In genomic region chr1:22005261-22006149, GRCh38 we compare ENCODE assay signal across 8 cellular contexts. TPM values are rescaled to one million over a fixed set of nuclear protein-coding genes. Genes with fewer than 3 reads are reported as not detected.
DNase-seq lines count a peak whose midpoint lies in the region; FAIRE-seq and TF ChIP-seq lines count a peak whose summit lies in the region.
"Not testable (repeated sequence)": the region's sequence is repeated elsewhere in the genome, so short reads cannot be mapped to it uniquely, and the experiment has no call there.

No MANE protein-coding gene starts in this region.

- dilution Hi-C loops in endothelial cell of umbilical vein (cut with MboI; ENCODE audit: extremely low pct_ligation_motif_present, low sequenced_read_pairs): not testable (repeated sequence)

- not testable (repeated sequence) for H3K36me3 Mint-ChIP-seq in activated naive CD4-positive, alpha-beta T cell treated with anti-CD3 and anti-CD28 coated beads for 36 hours (ENCODE audit: low read depth)

- intact Hi-C loops in A673 (cut with micrococcal nuclease; ENCODE audit: unreplicated experiment); activated naive CD4-positive, alpha-beta T cell treated with anti-CD3 and anti-CD28 coated beads for 36 hours (cut with micrococcal nuclease); endothelial cell of umbilical vein (cut with micrococcal nuclease): not testable (repeated sequence)

- not testable (repeated sequence) for H2AFZ ChIP-seq in endothelial cell of umbilical vein (ENCODE audit: low read depth, low read length)

- not testable (repeated sequence) for H3K36me3 ChIP-seq in A673 (ENCODE audit: insufficient read depth, low read length, poor library complexity, severe bottlenecking); endothelial cell of umbilical vein (ENCODE audit: control insufficient read depth in 2 of 2, extremely low read depth in 1 of 2, insufficient read depth in 2 of 2, low read length in 2 of 2); kidney epithelial cell (ENCODE audit: control insufficient read depth, insufficient read depth, low read length)

- H4K20me1 ChIP-seq in endothelial cell of umbilical vein (replicated peaks; ENCODE audit: control insufficient read depth, extremely low read depth, insufficient read depth, low read length): not testable (repeated sequence)

- H3K9ac ChIP-seq in endothelial cell of umbilical vein (replicated peaks; ENCODE audit: extremely low read depth, insufficient read depth, low read length): not testable (repeated sequence)

- not testable (repeated sequence) for H3K4me1 ChIP-seq in A673 (ENCODE audit: insufficient read depth, low read length, poor library complexity, severe bottlenecking); endothelial cell of umbilical vein (ENCODE audit: control insufficient read depth, extremely low read depth, insufficient read depth, low read length)

- not testable (repeated sequence) for TF ChIP-seq POLR2A in NB4 (IDR thresholded peaks at IDR 0.05; ENCODE audit: extremely low read depth, insufficient read length); endothelial cell of umbilical vein (IDR thresholded peaks at IDR 0.05; ENCODE audit: low read depth, low read length)

- POLR2A ChIA-PET in A673 (lab: Charles Lee; ENCODE audit: low non-redundant PET); endothelial cell of umbilical vein (lab: Charles Lee): not testable (repeated sequence)

- H3K4me2 ChIP-seq in endothelial cell of umbilical vein (ENCODE audit: insufficient read depth, low read length): not testable (repeated sequence)

- in situ Hi-C loops in SK-MEL-5 (cut with HindIII; ENCODE audit: low pct_unique_long_range_greater_than_20kb, low sequenced_read_pairs): not testable (repeated sequence)

- H3K79me2 ChIP-seq in endothelial cell of umbilical vein (ENCODE audit: control insufficient read depth, insufficient read depth, low read length): not testable (repeated sequence)

- DNase-seq in A673 (ENCODE audit: low spot score) (peak; percentile 39), NB4 (ENCODE audit: low read depth) (peak; percentile 68), SK-MEL-5 (ENCODE audit: low read depth, low spot score) (peak; percentile 66), endothelial cell of umbilical vein (ENCODE audit: low read depth, low spot score) (peak; percentile 56)
- DNase-seq in GM12864 (ENCODE audit: low read depth); kidney epithelial cell (ENCODE audit: low read depth); retinal pigment epithelial cell (ENCODE audit: low read depth): not testable (repeated sequence)
- DNase-seq in activated naive CD4-positive, alpha-beta T cell treated with anti-CD3 and anti-CD28 coated beads for 36 hours: peak; percentile 77

- TF ChIP-seq CTCF in A673 (conservative IDR thresholded peaks at IDR 0.05; ENCODE audit: low read depth, low read length): peak; percentile 55
- TF ChIP-seq CTCF in GM12864 (IDR thresholded peaks at IDR 0.05; ENCODE audit: low read depth, low read length, missing control alignments): peak; percentile 29
- peak; percentile 28 for TF ChIP-seq CTCF in NB4 (IDR thresholded peaks at IDR 0.05; ENCODE audit: low read depth, low read length)
- TF ChIP-seq CTCF in endothelial cell of umbilical vein (IDR thresholded peaks at IDR 0.05; ENCODE audit: extremely low read depth in 1 of 2, insufficient read depth in 1 of 2, low read depth in 1 of 2, low read length in 2 of 2): peak; percentile 36 to 38
- TF ChIP-seq CTCF in kidney epithelial cell (IDR thresholded peaks at IDR 0.05; ENCODE audit: insufficient read depth, low read length, poor library complexity, severe bottlenecking): peak; percentile 19
- TF ChIP-seq CTCF in retinal pigment epithelial cell (conservative IDR thresholded peaks at IDR 0.05; ENCODE audit: low read depth, low read length): peak; percentile 42

- not testable (repeated sequence) for BruUV-seq in A673 (replicated peaks; lab: Mats Ljungman, UMichigan); endothelial cell of umbilical vein (replicated peaks; lab: Mats Ljungman, UMichigan)

- CTCF ChIA-PET in A673 (lab: Charles Lee); activated naive CD4-positive, alpha-beta T cell treated with anti-CD3 and anti-CD28 coated beads for 36 hours (lab: Charles Lee): not testable (repeated sequence)
- CTCF ChIA-PET in endothelial cell of umbilical vein (lab: Charles Lee): interaction anchor here (0.6 to 1.5 kb wide), 6 partner anchors 9 to 143 kb away, joined by 3 to 6 read pairs (median 3); no protein-coding TSS in a partner anchor

- H3K27ac ChIP-seq in A673 (ENCODE audit: low read depth, low read length, poor library complexity, severe bottlenecking); endothelial cell of umbilical vein (ENCODE audit: insufficient read depth, low read depth, low read length): not testable (repeated sequence)

- H3K9me1 ChIP-seq in endothelial cell of umbilical vein (replicated peaks; ENCODE audit: control insufficient read depth, extremely low read depth, insufficient read depth, low read length): not testable (repeated sequence)

- H3K9me3 ChIP-seq in A673 (ENCODE audit: low read depth, low read length, poor library complexity, severe bottlenecking); endothelial cell of umbilical vein (replicated peaks; ENCODE audit: control insufficient read depth, insufficient read depth, low read length): not testable (repeated sequence)

- not testable (repeated sequence) for H3K9me3 Mint-ChIP-seq in activated naive CD4-positive, alpha-beta T cell treated with anti-CD3 and anti-CD28 coated beads for 36 hours

- H3K27me3 ChIP-seq in A673 (replicated peaks; ENCODE audit: insufficient read depth, low read depth, low read length, poor library complexity); endothelial cell of umbilical vein (ENCODE audit: control insufficient read depth in 2 of 2, insufficient read depth in 2 of 2, low read length in 2 of 2); kidney epithelial cell (ENCODE audit: control insufficient read depth, insufficient read depth, low read length): not testable (repeated sequence)

- H3K4me1 Mint-ChIP-seq in activated naive CD4-positive, alpha-beta T cell treated with anti-CD3 and anti-CD28 coated beads for 36 hours (ENCODE audit: low read depth): not testable (repeated sequence)

- peak; percentile 99 for FAIRE-seq in endothelial cell of umbilical vein (lab: Jason Lieb, UNC)

- H3K4me3 ChIP-seq in A673 (ENCODE audit: low read depth, low read length, poor library complexity, severe bottlenecking); GM12864 (ENCODE audit: low read depth, low read length); NB4 (ENCODE audit: low read depth, low read length); endothelial cell of umbilical vein (replicated peaks in 1 of 3; ENCODE audit: insufficient read depth in 1 of 3, low read depth in 1 of 3, low read length in 3 of 3); kidney epithelial cell (ENCODE audit: low read depth, low read length); retinal pigment epithelial cell (ENCODE audit: low read length): not testable (repeated sequence)

- not testable (repeated sequence) for H3K27me3 Mint-ChIP-seq in activated naive CD4-positive, alpha-beta T cell treated with anti-CD3 and anti-CD28 coated beads for 36 hours (ENCODE audit: low read depth)

- H3K27ac Mint-ChIP-seq in activated naive CD4-positive, alpha-beta T cell treated with anti-CD3 and anti-CD28 coated beads for 36 hours: not testable (repeated sequence)

- H3K4me3 Mint-ChIP-seq in activated naive CD4-positive, alpha-beta T cell treated with anti-CD3 and anti-CD28 coated beads for 36 hours: not testable (repeated sequence)

RNA-seq across cellular contexts. Expression of gene CELA3A, which starts 4.0 kb away (rescaled TPM):
- not detected in 2 replicates for total RNA-seq in A673 (2021)
- not detected in 2 replicates for total RNA-seq in SK-MEL-5 (2014; rRNA removed; shearing (Covaris generic))
- not detected in 2 replicates for polyA plus RNA-seq in SK-MEL-5 (2015; cell fraction: cytosol; rRNA removed)
- polyA plus RNA-seq in SK-MEL-5 (2015; cell fraction: nucleus; rRNA removed): not detected in 2 replicates
- total RNA-seq in activated naive CD4-positive, alpha-beta T cell treated with anti-CD3 and anti-CD28 coated beads for 36 hours: not detected
- not detected in 2 replicates for total RNA-seq in endothelial cell of umbilical vein
- 0.35 TPM in 1 of 2 replicates, not detected in the other for polyA plus RNA-seq in endothelial cell of umbilical vein
- polyA plus RNA-seq in endothelial cell of umbilical vein (2011; cell fraction: cytosol; rRNA removed): 0.16 and 0.43 TPM in 2 replicates
- 0.26 TPM in 1 of 2 replicates, not detected in the other for polyA plus RNA-seq in endothelial cell of umbilical vein (2011; cell fraction: nucleus; rRNA removed)
- not detected in 2 replicates for polyA plus RNA-seq in endothelial cell of umbilical vein (2012)
- polyA minus RNA-seq in endothelial cell of umbilical vein: not detected in 2 replicates
- polyA minus RNA-seq in endothelial cell of umbilical vein (2011; cell fraction: cytosol; rRNA and poly(A)+ RNA removed): not detected
- not detected in 2 replicates for polyA minus RNA-seq in endothelial cell of umbilical vein (2011; cell fraction: nucleus; rRNA and poly(A)+ RNA removed)
- not detected in 2 replicates for total RNA-seq in kidney epithelial cell

RNA-seq across cellular contexts. Expression of gene CELA3B, which starts 28.7 kb away (rescaled TPM):
- not detected in 2 replicates for total RNA-seq in A673 (2021)
- total RNA-seq in SK-MEL-5 (2014; rRNA removed; shearing (Covaris generic)): not detected in 2 replicates
- polyA plus RNA-seq in SK-MEL-5 (2015; cell fraction: cytosol; rRNA removed): not detected in 2 replicates
- polyA plus RNA-seq in SK-MEL-5 (2015; cell fraction: nucleus; rRNA removed): not detected in 2 replicates
- total RNA-seq in activated naive CD4-positive, alpha-beta T cell treated with anti-CD3 and anti-CD28 coated beads for 36 hours: not detected
- total RNA-seq in endothelial cell of umbilical vein: 0.48 TPM in 1 of 2 replicates, not detected in the other
- 0.30 and 0.32 TPM in 2 replicates for polyA plus RNA-seq in endothelial cell of umbilical vein
- polyA plus RNA-seq in endothelial cell of umbilical vein (2011; cell fraction: cytosol; rRNA removed): 0.10 and 0.20 TPM in 2 replicates
- polyA plus RNA-seq in endothelial cell of umbilical vein (2011; cell fraction: nucleus; rRNA removed): 0.25 and 0.29 TPM in 2 replicates
- polyA plus RNA-seq in endothelial cell of umbilical vein (2012): not detected in 2 replicates
- 0.39 TPM in 1 of 2 replicates, not detected in the other for polyA minus RNA-seq in endothelial cell of umbilical vein
- not detected for polyA minus RNA-seq in endothelial cell of umbilical vein (2011; cell fraction: cytosol; rRNA and poly(A)+ RNA removed)
- polyA minus RNA-seq in endothelial cell of umbilical vein (2011; cell fraction: nucleus; rRNA and poly(A)+ RNA removed): 1.5 TPM in 1 of 2 replicates, not detected in the other
- total RNA-seq in kidney epithelial cell: not detected in 2 replicates

RNA-seq across cellular contexts. Expression of gene CDC42, which starts 47.0 kb away (rescaled TPM):
- 188 and 198 TPM in 2 replicates for total RNA-seq in A673 (2021)
- 240 and 257 TPM in 2 replicates for total RNA-seq in SK-MEL-5 (2014; rRNA removed; shearing (Covaris generic))
- 103 and 113 TPM in 2 replicates for polyA plus RNA-seq in SK-MEL-5 (2015; cell fraction: cytosol; rRNA removed)
- polyA plus RNA-seq in SK-MEL-5 (2015; cell fraction: nucleus; rRNA removed): 35.4 and 46.2 TPM in 2 replicates
- 100 to 1,000 TPM; 318 to 322 TPM for total RNA-seq in activated naive CD4-positive, alpha-beta T cell treated with anti-CD3 and anti-CD28 coated beads for 36 hours
- total RNA-seq in endothelial cell of umbilical vein: 379 and 381 TPM in 2 replicates
- 175 and 199 TPM in 2 replicates for polyA plus RNA-seq in endothelial cell of umbilical vein
- polyA plus RNA-seq in endothelial cell of umbilical vein (2011; cell fraction: cytosol; rRNA removed): 259 and 265 TPM in 2 replicates
- 133 and 145 TPM in 2 replicates for polyA plus RNA-seq in endothelial cell of umbilical vein (2011; cell fraction: nucleus; rRNA removed)
- polyA plus RNA-seq in endothelial cell of umbilical vein (2012): 427 and 679 TPM in 2 replicates
- 398 and 458 TPM in 2 replicates for polyA minus RNA-seq in endothelial cell of umbilical vein
- polyA minus RNA-seq in endothelial cell of umbilical vein (2011; cell fraction: cytosol; rRNA and poly(A)+ RNA removed): 88.2 TPM
- polyA minus RNA-seq in endothelial cell of umbilical vein (2011; cell fraction: nucleus; rRNA and poly(A)+ RNA removed): 67.2 and 82.6 TPM in 2 replicates
- total RNA-seq in kidney epithelial cell: 292 and 327 TPM in 2 replicates
